Comparison of ENCODE assay signal across 8 cellular contexts in the genomic region with DNA sequence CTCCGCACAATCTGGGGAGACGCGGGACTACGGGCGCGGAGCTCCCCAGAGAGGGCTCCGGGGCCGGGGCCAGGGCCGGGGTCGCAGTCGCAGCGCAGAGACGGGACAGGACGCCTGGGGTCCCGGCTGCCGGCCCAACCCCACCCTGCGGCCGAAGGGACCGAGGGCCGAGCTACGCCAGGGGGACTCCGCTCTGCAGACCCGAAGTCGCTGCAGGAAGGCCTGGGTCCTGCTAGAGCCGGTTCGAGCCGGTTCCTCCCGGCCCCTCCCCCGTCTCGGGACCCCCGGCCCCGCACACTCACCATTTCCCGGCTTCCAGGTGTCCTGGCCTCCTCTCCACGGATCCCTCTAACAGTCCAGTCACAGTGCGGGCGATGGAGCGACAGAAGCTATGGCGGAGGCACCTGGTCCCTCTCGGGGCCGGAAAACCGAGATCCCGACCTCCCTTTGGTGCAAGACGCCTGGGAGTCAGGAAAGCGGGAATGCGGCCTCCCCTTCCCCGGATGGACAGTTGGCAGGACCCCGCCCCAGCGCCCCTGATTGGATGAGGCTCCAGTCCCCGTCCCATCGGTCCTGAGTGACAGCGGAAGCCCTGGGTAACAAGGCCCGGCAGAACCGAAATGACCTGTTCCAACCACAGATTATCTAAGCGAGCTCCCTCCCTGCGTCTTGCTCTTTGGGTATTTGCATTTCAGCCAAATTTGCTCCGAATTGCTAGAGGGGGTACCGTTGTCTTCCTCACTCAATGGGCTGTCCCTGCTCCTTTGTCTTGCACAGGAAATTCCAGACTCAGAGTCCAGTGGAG. TPM values are rescaled to one million over a fixed set of nuclear protein-coding genes. Genes with fewer than 3 reads are reported as not detected.
DNase-seq lines count a peak whose midpoint lies in the region; ATAC-seq and TF ChIP-seq lines count a peak whose summit lies in the region.

TSS of gene ZNF625 (minus strand) at position 481 of the 805 bp plus-strand sequence. CDS start at position 305, 176 bp downstream.

- ATAC-seq in HG02943 (IDR thresholded peaks at IDR 0.05; ENCODE audit: low read depth, unreplicated experiment), result peak; percentile 71
- peak; percentile 73 for ATAC-seq in thoracic aorta (ENCODE audit: insufficient number of reproducible peaks, low FRiP score, low read depth)

- peak within 1 kb of the TSS; percentile 92 for H3K4me3 Mint-ChIP-seq in activated CD4-positive, alpha-beta T cell treated with anti-CD3 and anti-CD28 coated beads, Interleukin-2, amount 10 ng/mL, durations not matched to agents 24 days and 14 days
- H3K4me3 Mint-ChIP-seq in activated T-cell treated with anti-CD3 and anti-CD28 coated beads, Interleukin-2, amount 50 U/mL, for 24 hours, result peak within 1 kb of the TSS; percentile 88

- H3K36me3 ChIP-seq in thoracic aorta, result no peaks in the 10 kb centered on the region

- H3K9me3 Mint-ChIP-seq in activated CD4-positive, alpha-beta T cell treated with anti-CD3 and anti-CD28 coated beads, Interleukin-2, amount 10 ng/mL, durations not matched to agents 24 days and 14 days, result peaks cover 11% of the 10 kb centered on the region
- no peaks in the 10 kb centered on the region for H3K9me3 Mint-ChIP-seq in activated T-cell treated with anti-CD3 and anti-CD28 coated beads, Interleukin-2, amount 50 U/mL, for 24 hours

- TF ChIP-seq CTCF in fibroblast of pulmonary artery (IDR thresholded peaks at IDR 0.05; ENCODE audit: low read length, missing control alignments) (no peak), thoracic aorta (IDR thresholded peaks at IDR 0.05) (no peak)

- peak within 1 kb of the TSS; percentile 75 for H3K27ac Mint-ChIP-seq in activated CD4-positive, alpha-beta T cell treated with anti-CD3 and anti-CD28 coated beads, Interleukin-2, amount 10 ng/mL, durations not matched to agents 24 days and 14 days
- H3K27ac Mint-ChIP-seq in activated T-cell treated with anti-CD3 and anti-CD28 coated beads, Interleukin-2, amount 50 U/mL, for 24 hours, result peak within 1 kb of the TSS; percentile 80

- H3K27me3 ChIP-seq in thoracic aorta (replicated peaks; ENCODE audit: insufficient read depth), result no peaks in the 10 kb centered on the region

- H3K27ac ChIP-seq in thoracic aorta, result peak within 1 kb of the TSS; percentile 48 to 73

- peaks cover 2% of the 10 kb centered on the region for H3K27me3 Mint-ChIP-seq in activated CD4-positive, alpha-beta T cell treated with anti-CD3 and anti-CD28 coated beads, Interleukin-2, amount 10 ng/mL, durations not matched to agents 24 days and 14 days
- peaks cover 4% of the 10 kb centered on the region for H3K27me3 Mint-ChIP-seq in activated T-cell treated with anti-CD3 and anti-CD28 coated beads, Interleukin-2, amount 50 U/mL, for 24 hours

- peak within 1 kb of the TSS; percentile 86 for H3K4me3 ChIP-seq in fibroblast of pulmonary artery (replicated peaks; ENCODE audit: low read depth, low read length)
- peak within 1 kb of the TSS; percentile 90 for H3K4me3 ChIP-seq in thoracic aorta

- peaks cover 3 to 10% of the 10 kb centered on the region in 2 donors for H3K4me1 ChIP-seq in thoracic aorta (ENCODE audit: control insufficient read depth in 1 of 2, low read depth in 2 of 2)

- peaks cover 10% of the 10 kb centered on the region for H3K4me1 Mint-ChIP-seq in activated CD4-positive, alpha-beta T cell treated with anti-CD3 and anti-CD28 coated beads, Interleukin-2, amount 10 ng/mL, durations not matched to agents 24 days and 14 days
- H3K4me1 Mint-ChIP-seq in activated T-cell treated with anti-CD3 and anti-CD28 coated beads, Interleukin-2, amount 50 U/mL, for 24 hours (ENCODE audit: low read depth), result peaks cover 14% of the 10 kb centered on the region

- intact Hi-C loops in activated CD4-positive, alpha-beta T cell treated with anti-CD3 and anti-CD28 coated beads, Interleukin-2, amount 10 ng/mL, durations not matched to agents 24 days and 14 days (cut with micrococcal nuclease), result no loop called here

- peak; percentile 83 for DNase-seq in activated CD4-positive, alpha-beta T cell treated with anti-CD3 and anti-CD28 coated beads, Interleukin-2, amount 10 ng/mL, durations not matched to agents 24 days and 14 days
- DNase-seq in activated CD4-positive, alpha-beta T cell treated with anti-CD3 and anti-CD28 coated beads for 1 hour, result no peak
- DNase-seq in NCI-H345 treated with DMSO at 0.1 percent for 48 hours (lab: John Stamatoyannopoulos, UW; ENCODE audit: unreplicated experiment) (peak; percentile 44), fibroblast of pulmonary artery (ENCODE audit: low read depth) (peak; percentile 86), myocyte (ENCODE audit: low read depth) (peak; percentile 95), thoracic aorta (ENCODE audit: low spot score) (peak; percentile 46)
- DNase-seq in activated T-cell treated with anti-CD3 and anti-CD28 coated beads, Interleukin-2, amount 50 U/mL, for 24 hours, result peak; percentile 64

- no peaks in the 10 kb centered on the region for H3K9me3 ChIP-seq in thoracic aorta

- peaks cover 24% of the 10 kb centered on the region for H3K36me3 Mint-ChIP-seq in activated CD4-positive, alpha-beta T cell treated with anti-CD3 and anti-CD28 coated beads, Interleukin-2, amount 10 ng/mL, durations not matched to agents 24 days and 14 days (ENCODE audit: low read depth)
- peaks cover 11% of the 10 kb centered on the region for H3K36me3 Mint-ChIP-seq in activated T-cell treated with anti-CD3 and anti-CD28 coated beads, Interleukin-2, amount 50 U/mL, for 24 hours (ENCODE audit: low read depth)

RNA-seq across cellular contexts. Expression of gene ZNF625, which starts in this region (rescaled TPM):
- 3.0 and 3.7 TPM in 2 replicates for total RNA-seq in activated CD4-positive, alpha-beta T cell treated with anti-CD3 and anti-CD28 coated beads, Interleukin-2, amount 10 ng/mL, durations not matched to agents 24 days and 14 days
- total RNA-seq in myocyte (6.3 and 9.5 TPM in 2 replicates), thoracic aorta (1 to 10 TPM; 3.1 to 7.3 TPM)
- polyA plus RNA-seq in myocyte (2012), result 3.8 TPM
